In the genomic region with DNA sequence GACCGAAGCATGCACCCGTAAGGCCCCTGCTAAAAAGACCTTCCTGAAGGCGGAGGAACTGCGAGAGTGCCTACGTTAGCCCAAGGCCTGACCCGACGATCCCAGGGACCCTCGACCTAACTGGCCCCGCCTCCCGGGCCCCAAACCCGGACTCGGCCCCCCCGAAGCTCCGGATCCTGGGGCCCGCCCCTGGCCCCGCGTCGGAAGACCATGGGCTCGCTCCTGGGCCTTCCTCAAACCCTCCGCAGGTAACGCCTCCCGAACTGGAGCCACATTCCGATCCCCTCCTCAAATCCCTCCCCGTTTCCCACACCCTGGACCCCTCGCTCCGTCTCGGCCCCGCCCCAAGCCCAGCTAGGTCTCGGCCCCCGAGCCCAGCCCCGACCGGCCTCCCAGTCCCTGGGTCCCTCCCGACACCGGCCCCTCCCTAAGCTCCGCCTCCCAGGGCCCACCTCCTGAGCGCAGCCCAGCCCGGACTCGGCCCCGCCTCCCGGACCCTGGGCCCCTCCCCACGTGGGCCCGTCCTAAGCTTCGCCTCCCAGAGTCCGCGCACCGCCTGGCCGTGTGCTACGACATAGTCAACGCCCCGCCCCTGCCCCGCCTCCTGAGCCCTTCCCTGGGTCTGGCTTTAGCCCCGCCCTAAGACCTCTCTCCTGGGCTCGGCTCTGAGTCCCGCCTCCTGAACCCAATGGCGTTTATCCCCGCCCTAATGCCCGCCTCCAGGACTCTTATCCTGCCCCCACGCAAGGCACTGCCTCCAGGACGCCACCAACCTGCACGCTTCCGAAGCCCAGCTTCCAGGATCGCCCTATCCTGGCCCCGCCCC, we compare ENCODE assay signal across 1 cellular context.
TF ChIP-seq lines count a peak whose summit lies in the region.

No MANE protein-coding gene starts in this region.

TF ChIP-seq in HEK293, 187 proteins besides CTCF, POLR2A, EP300 and RAD21 (continued from another document):
- TF ChIP-seq ZBTB48 (tag by site-specific recombination; IDR thresholded peaks at IDR 0.05) = peak; percentile 56; the same call in 1 of the 2 replicates
- TF ChIP-seq ZFP69B (tag by site-specific recombination; IDR thresholded peaks at IDR 0.05) = peak; percentile 55; the same call in 1 of the 2 replicates
- peak; percentile 59; the same call in 1 of the 2 replicates for TF ChIP-seq ZBTB17 (tag by site-specific recombination; IDR thresholded peaks at IDR 0.05)
- TF ChIP-seq SP2 (tag by site-specific recombination; IDR thresholded peaks at IDR 0.05) = peak; percentile 66
